ENCODE assay signal across 28 cellular contexts in the genomic region with DNA sequence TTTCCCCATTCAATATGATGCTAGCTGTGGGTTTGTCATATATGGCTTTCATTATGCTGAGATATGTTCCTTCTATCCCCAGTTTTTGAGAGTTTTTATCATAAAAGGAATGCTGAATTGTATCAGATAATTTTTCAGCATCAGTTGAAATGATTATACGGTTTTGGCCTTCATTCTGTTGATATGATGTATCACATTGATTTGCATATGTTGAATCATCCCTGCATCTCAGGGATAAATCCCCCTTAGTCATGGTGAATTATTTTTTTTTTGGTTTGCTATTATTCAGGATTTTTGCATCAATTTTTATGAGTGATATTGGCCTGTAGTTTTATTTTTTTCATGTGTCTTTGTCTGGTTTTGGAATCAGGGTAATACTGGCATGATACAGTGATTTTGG.
"Had no signal": no experiment of that assay in that cellular context is flagged by ENCODE, and none has a peak within 500 bp of the region (broad histone marks: within the 10 kb centered on the region; RNA-seq: fewer than 3 reads in every experiment).

No MANE protein-coding gene starts in this region.

- H3K4me3 Mint-ChIP-seq: activated naive CD4-positive, alpha-beta T cell treated with anti-CD3 and anti-CD28 coated beads for 36 hours; activated naive CD8-positive, alpha-beta T cell treated with anti-CD3 and anti-CD28 coated beads for 36 hours; activated T-helper 1 cell treated with anti-CD3 and anti-CD28 coated beads, Interleukin-12 subunit alpha, Interleukin-12 subunit beta, Interleukin-2, Interleukin-4 antibody, amounts not matched to agents 30 ng/mL and 10 ng/mL and 1 ng/mL, durations not matched to agents 14 hours and 24 hours and 36 hours; effector memory CD8-positive, alpha-beta T cell; natural killer cell; neural progenitor cell; type B pancreatic cell had no signal

- H3K27ac Mint-ChIP-seq: activated naive CD4-positive, alpha-beta T cell treated with anti-CD3 and anti-CD28 coated beads for 36 hours; activated naive CD8-positive, alpha-beta T cell treated with anti-CD3 and anti-CD28 coated beads for 36 hours; activated T-helper 1 cell treated with anti-CD3 and anti-CD28 coated beads, Interleukin-12 subunit alpha, Interleukin-12 subunit beta, Interleukin-2, Interleukin-4 antibody, amounts not matched to agents 30 ng/mL and 10 ng/mL and 1 ng/mL, durations not matched to agents 14 hours and 24 hours and 36 hours; effector memory CD8-positive, alpha-beta T cell; natural killer cell; neural progenitor cell; type B pancreatic cell had no signal

- H3K36me3 Mint-ChIP-seq: activated naive CD8-positive, alpha-beta T cell treated with anti-CD3 and anti-CD28 coated beads for 36 hours; type B pancreatic cell had no signal

- H3K4me3 ChIP-seq: coronary artery, heart left ventricle, left lung, lung, neural progenitor cell, right atrium auricular region, spleen, uterus had no signal

- H3K27me3 Mint-ChIP-seq: activated naive CD8-positive, alpha-beta T cell treated with anti-CD3 and anti-CD28 coated beads for 36 hours; effector memory CD8-positive, alpha-beta T cell; type B pancreatic cell had no signal

- H3K4me1 Mint-ChIP-seq: activated naive CD8-positive, alpha-beta T cell treated with anti-CD3 and anti-CD28 coated beads for 36 hours had no signal

- DNase-seq: activated CD4-positive, alpha-beta T cell treated with anti-CD3 and anti-CD28 coated beads for 48 hours; activated CD4-positive, alpha-beta T cell treated with anti-CD3 and anti-CD28 coated beads, Interleukin-2, amount 50 U/mL, for 48 hours; activated CD8-positive, alpha-beta memory T cell treated with anti-CD3 and anti-CD28 coated beads, Interleukin-2, amount 50 U/mL, for 4 hours; activated effector memory CD4-positive, alpha-beta T cell treated with anti-CD3 and anti-CD28 coated beads, Interleukin-2, amount 50 U/mL, for 16 hours; activated naive CD4-positive, alpha-beta T cell treated with anti-CD3 and anti-CD28 coated beads for 36 hours; activated naive CD8-positive, alpha-beta T cell treated with anti-CD3 and anti-CD28 coated beads for 36 hours; activated T-cell treated with anti-CD3 and anti-CD28 coated beads, Interleukin-2, amount 50 U/mL, for 1 hour; brain microvascular endothelial cell; effector memory CD8-positive, alpha-beta T cell; erythroblast; foreskin keratinocyte; heart left ventricle; kidney glomerular epithelial cell; left lung; mesendoderm; natural killer cell; occipital lobe; spleen; stimulated activated naive CD8-positive, alpha-beta T cell treated with anti-CD3 and anti-CD28 coated beads, Interleukin-15, Interleukin-2, amounts not matched to agents 100 U/mL and 50 U/mL, for 24 hours; T-helper 9 cell; uterus; WERI-Rb-1 had no signal
